ENCODE assay signal across 9 cellular contexts in the genomic region with DNA sequence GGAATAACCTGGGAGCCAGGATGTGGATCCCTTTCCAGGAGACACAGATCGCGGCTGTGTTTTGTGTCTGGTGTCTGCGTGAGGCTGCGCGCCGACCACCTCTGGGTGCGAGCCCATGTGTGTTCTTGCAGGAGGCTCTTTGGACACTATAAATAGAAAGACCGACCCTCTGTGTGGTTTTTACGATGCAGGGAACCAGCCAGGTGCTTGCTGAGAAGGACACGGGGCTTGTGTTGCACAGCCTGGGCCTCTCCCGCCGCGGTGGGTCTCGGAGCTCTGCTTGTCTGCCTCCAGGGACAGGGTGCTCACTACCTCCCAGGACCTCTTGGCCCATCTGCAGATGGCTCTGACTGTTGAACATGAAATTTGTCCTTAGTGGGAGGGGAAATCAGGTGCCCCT.
DNase-seq lines count a peak whose midpoint lies in the region; ATAC-seq and TF ChIP-seq lines count a peak whose summit lies in the region.
"Had no signal": no experiment of that assay in that cellular context is flagged by ENCODE, and none has a peak within 500 bp of the region (broad histone marks: within the 10 kb centered on the region; RNA-seq: fewer than 3 reads in every experiment).

No MANE protein-coding gene starts in this region.

- H3K36me3 Mint-ChIP-seq in nephron (ENCODE audit: low read depth), result no peaks in the 10 kb centered on the region
- H3K36me3 Mint-ChIP-seq: stimulated activated naive B cell treated with anti-CD40 and anti-IgM and Interleukin-4, amounts not matched to agents 10 μg/mL and 1 μg/mL and 100 μg/mL, for 72 hours had no signal

- H3K27me3 ChIP-seq in BLaER1 (peaks cover 14% of the 10 kb centered on the region; the same call in 1 of the 2 replicates), HUES6 (ENCODE audit: control insufficient read depth, insufficient read depth, low read length) (peaks cover 17% of the 10 kb centered on the region)

- H3K36me3 ChIP-seq in BLaER1 (no peaks in the 10 kb centered on the region), HUES6 (ENCODE audit: control insufficient read depth, insufficient read depth, low read length) (no peaks in the 10 kb centered on the region)

- H3K4me2 ChIP-seq in BLaER1, result peak overlapping the region; percentile 72

- H4K20me1 ChIP-seq in BLaER1, result no peaks in the 10 kb centered on the region

- no peak for TF ChIP-seq CTCF in nephron (IDR thresholded peaks at IDR 0.05; ENCODE audit: unreplicated experiment in 3 of 3)

- H3K9me3 ChIP-seq in BLaER1 (no peaks in the 10 kb centered on the region), HUES6 (ENCODE audit: control insufficient read depth, insufficient read depth, low read depth, low read length) (no peaks in the 10 kb centered on the region)

- ATAC-seq in GM21723 (IDR thresholded peaks at IDR 0.05; ENCODE audit: unreplicated experiment), result no peak

- H3K9me3 Mint-ChIP-seq in nephron, result no peaks in the 10 kb centered on the region

- peak overlapping the region; percentile 76 to 88 (median 87) for H3K4me3 Mint-ChIP-seq in nephron

- no peak overlapping the region for H3K9ac ChIP-seq in BLaER1
- no peak overlapping the region for H3K9ac ChIP-seq in HUES6 (ENCODE audit: low read length)

- no peak for DNase-seq in stimulated activated CD4-positive, alpha-beta T cell treated with anti-CD3 and anti-CD28 coated beads, Interleukin-1b, Interleukin-23, amount 100 ng/mL, for 48 hours
- DNase-seq in NCI-H2171 (lab: John Stamatoyannopoulos, UW) (no peak), COLO829 (ENCODE audit: low spot score) (no peak)
- DNase-seq: stimulated activated naive B cell treated with anti-CD40 and anti-IgM and Interleukin-4, amounts not matched to agents 10 μg/mL and 1 μg/mL and 100 μg/mL, for 72 hours had no signal

- no peak overlapping the region for H3K27ac ChIP-seq in BLaER1
- no peak overlapping the region for H3K27ac ChIP-seq in HUES6 (ENCODE audit: low read depth, low read length)
- peak overlapping the region; percentile 39 for H3K27ac ChIP-seq in cingulate gyrus (ENCODE audit: low read depth, low read length)

- peak overlapping the region in 1 of 3 experiments; percentile 48 for H3K27ac Mint-ChIP-seq in nephron

- H3K4me1 ChIP-seq in BLaER1, result peaks cover 37% of the 10 kb centered on the region
- H3K4me1 ChIP-seq in HUES6 (ENCODE audit: control insufficient read depth, insufficient read depth, low read length), result peaks cover 18% of the 10 kb centered on the region

- peaks cover 42% of the 10 kb centered on the region for H3K27me3 Mint-ChIP-seq in nephron (ENCODE audit: low read depth)

- peaks cover 11% of the 10 kb centered on the region for H3K4me1 Mint-ChIP-seq in nephron

- H3K4me3 ChIP-seq in BLaER1, result peak overlapping the region; percentile 62
- H3K4me3 ChIP-seq in HUES6 (ENCODE audit: low read depth, low read length), result peak overlapping the region; percentile 71
